ENCODE assay signal across 8 cellular contexts in the genomic region with DNA sequence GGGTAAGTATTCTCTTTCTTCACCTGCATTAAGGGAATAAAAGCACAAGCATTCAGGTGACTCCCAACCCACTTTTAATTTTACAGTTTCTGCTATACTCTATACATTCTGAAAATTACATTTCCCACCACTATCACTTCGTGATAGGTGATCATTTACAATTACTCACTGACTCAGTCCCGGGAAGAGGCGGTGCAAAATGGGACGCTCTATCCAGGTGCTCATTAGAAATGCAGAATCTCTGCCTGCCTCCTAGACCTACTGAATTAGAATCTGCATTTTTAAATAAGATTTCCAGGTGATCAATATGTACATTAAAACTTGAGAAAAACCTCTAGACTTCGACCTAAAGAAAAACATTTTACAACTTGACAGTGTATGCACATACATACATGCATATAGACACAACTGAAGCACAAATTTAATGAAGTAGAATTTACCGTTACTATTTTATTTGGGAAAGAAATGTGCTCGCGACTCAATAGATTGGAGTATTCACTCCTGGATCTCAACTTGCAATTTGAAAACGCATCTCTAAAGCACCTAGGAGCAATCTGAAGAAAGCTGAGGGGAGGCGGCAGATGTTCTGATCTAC. TPM values are rescaled to one million over a fixed set of nuclear protein-coding genes. Genes with fewer than 3 reads are reported as not detected.
DNase-seq lines count a peak whose midpoint lies in the region; ATAC-seq, FAIRE-seq and TF ChIP-seq lines count a peak whose summit lies in the region.

No MANE protein-coding gene starts in this region.

- H3K9me3 ChIP-seq in astrocyte (ENCODE audit: insufficient read depth, low read depth, low read length) (no peaks in the 10 kb centered on the region), left lung (no peaks in the 10 kb centered on the region), testis (no peaks in the 10 kb centered on the region)

- 17 to 18% methylated on average over 10 of the region's 10 CpGs for WGBS in testis, 2 donors

- H4K20me1 ChIP-seq in astrocyte (ENCODE audit: insufficient read depth, low read length), result peaks cover 21% of the 10 kb centered on the region

- H3K9ac ChIP-seq in astrocyte (ENCODE audit: low read length), result peak overlapping the region; percentile 95

- H3K27me3 ChIP-seq in astrocyte (ENCODE audit: insufficient read depth, low read length) (no peaks in the 10 kb centered on the region), left lung (no peaks in the 10 kb centered on the region), testis (no peaks in the 10 kb centered on the region)

- peaks cover 57% of the 10 kb centered on the region for H3K4me1 Mint-ChIP-seq in activated CD4-positive, alpha-beta T cell treated with anti-CD3 and anti-CD28 coated beads for 36 hours
- peaks cover 35% of the 10 kb centered on the region for H3K4me1 Mint-ChIP-seq in astrocyte (ENCODE audit: low read depth, unreplicated experiment)

- H3K4me3 ChIP-seq in astrocyte (ENCODE audit: insufficient read depth, low read depth, low read length) (peak overlapping the region; percentile 98), left lung (peak overlapping the region; percentile 75 to 88), testis (peak overlapping the region; percentile 83 to 98)

- H3K4me1 ChIP-seq in astrocyte (ENCODE audit: insufficient read depth, low read length) (peaks cover 9% of the 10 kb centered on the region), left lung (peaks cover 18 to 68% of the 10 kb centered on the region in 2 donors), testis (no peaks in the 10 kb centered on the region)

- peaks cover 42% of the 10 kb centered on the region for H3K79me2 ChIP-seq in astrocyte (ENCODE audit: insufficient read depth, low read length)

- ATAC-seq in activated CD4-positive, alpha-beta T cell treated with anti-CD3 and anti-CD28 coated beads for 36 hours, result peak; percentile 1
- peak; percentile 15 for ATAC-seq in left lung
- ATAC-seq in GM18858 (IDR thresholded peaks at IDR 0.05; ENCODE audit: unreplicated experiment), result no peak

- H3K36me3 ChIP-seq in astrocyte (ENCODE audit: insufficient read depth, low read length), result no peaks in the 10 kb centered on the region
- no peaks in the 10 kb centered on the region for H3K36me3 ChIP-seq in left lung
- no peaks in the 10 kb centered on the region for H3K36me3 ChIP-seq in testis (ENCODE audit: low read depth, missing control alignments)

- TF ChIP-seq POLR2A in testis (IDR thresholded peaks at IDR 0.05) (no peak), GM12892 (IDR thresholded peaks at IDR 0.05; ENCODE audit: low read depth, low read length) (no peak)

- peak overlapping the region; percentile 99 for H3K4me3 Mint-ChIP-seq in activated CD4-positive, alpha-beta T cell treated with anti-CD3 and anti-CD28 coated beads for 36 hours
- H3K4me3 Mint-ChIP-seq in astrocyte (ENCODE audit: unreplicated experiment), result peak overlapping the region; percentile 92

- H3K27ac ChIP-seq in astrocyte (ENCODE audit: low read depth, low read length), result peak overlapping the region; percentile 95
- peak overlapping the region; percentile 99 to 100 for H3K27ac ChIP-seq in left lung
- H3K27ac ChIP-seq in testis, result peak overlapping the region; percentile 92 to 93

- peak overlapping the region; percentile 49 for H2AFZ ChIP-seq in astrocyte (ENCODE audit: low read depth, low read length)

- peaks cover 2% of the 10 kb centered on the region for H3K9me3 Mint-ChIP-seq in activated CD4-positive, alpha-beta T cell treated with anti-CD3 and anti-CD28 coated beads for 36 hours (ENCODE audit: low read depth)
- no peaks in the 10 kb centered on the region for H3K9me3 Mint-ChIP-seq in astrocyte (ENCODE audit: unreplicated experiment)

- CTCF ChIA-PET in activated CD4-positive, alpha-beta T cell treated with anti-CD3 and anti-CD28 coated beads for 36 hours (lab: Charles Lee), result interaction anchor here (0.6 to 2.6 kb wide), 6 partner anchors 25 to 88 kb away, joined by 3 to 9 read pairs (median 4); no protein-coding TSS in a partner anchor

- peak overlapping the region; percentile 95 for H3K27ac Mint-ChIP-seq in activated CD4-positive, alpha-beta T cell treated with anti-CD3 and anti-CD28 coated beads for 36 hours
- H3K27ac Mint-ChIP-seq in astrocyte (ENCODE audit: unreplicated experiment), result peak overlapping the region; percentile 91

- POLR2A ChIA-PET in activated CD4-positive, alpha-beta T cell treated with anti-CD3 and anti-CD28 coated beads for 36 hours (lab: Charles Lee), result interaction anchor here (0.8 to 3.5 kb wide), 6 partner anchors 14 to 257 kb away, joined by 3 to 21 read pairs (median 6); no protein-coding TSS in a partner anchor

- intact Hi-C loops in activated CD4-positive, alpha-beta T cell treated with anti-CD3 and anti-CD28 coated beads for 36 hours (cut with DNase I, micrococcal nuclease), result loop anchor here (1.0 to 5.0 kb wide), 12 partner anchors 15 to 471 kb away; no protein-coding TSS in a partner anchor
- intact Hi-C loops in left lung (cut with DNase I) (no loop called here), testis (cut with DNase I; ENCODE audit: low total_unique reads) (no loop called here)

- in situ Hi-C loops in GM13977 (cut with MboI; ENCODE audit: low pct_unique_long_range_greater_than_20kb, low sequenced_read_pairs, unreplicated experiment), result no loop called here

- no peaks in the 10 kb centered on the region for H3K27me3 Mint-ChIP-seq in activated CD4-positive, alpha-beta T cell treated with anti-CD3 and anti-CD28 coated beads for 36 hours
- H3K27me3 Mint-ChIP-seq in astrocyte (ENCODE audit: low read depth, unreplicated experiment), result no peaks in the 10 kb centered on the region

- H3K4me2 ChIP-seq in astrocyte (ENCODE audit: low read length), result peak overlapping the region; percentile 94

- H3K36me3 Mint-ChIP-seq in activated CD4-positive, alpha-beta T cell treated with anti-CD3 and anti-CD28 coated beads for 36 hours (ENCODE audit: low read depth), result peaks cover 32% of the 10 kb centered on the region
- H3K36me3 Mint-ChIP-seq in astrocyte (ENCODE audit: low read depth, unreplicated experiment), result peaks cover 1% of the 10 kb centered on the region

- TF ChIP-seq CTCF in astrocyte (IDR thresholded peaks at IDR 0.05; ENCODE audit: insufficient read depth, low read depth, low read length) (no peak), left lung (IDR thresholded peaks at IDR 0.05) (no peak), testis (IDR thresholded peaks at IDR 0.05) (no peak), GM13977 (IDR thresholded peaks at IDR 0.05; ENCODE audit: extremely low read depth, insufficient read depth, missing control alignments) (no peak)

- FAIRE-seq in astrocyte (lab: Jason Lieb, UNC) (peak; percentile 13), GM12892 (lab: Jason Lieb, UNC) (no peak)

- no peak for DNase-seq in activated CD4-positive, alpha-beta T cell treated with anti-CD3 and anti-CD28 coated beads for 36 hours
- no peak for DNase-seq in activated CD4-positive, alpha-beta T cell treated with anti-CD3 and anti-CD28 coated beads for 1 hour
- DNase-seq in astrocyte (ENCODE audit: low read depth), result no peak
- DNase-seq in left lung, result no peak
- no peak for DNase-seq in testis
- DNase-seq in GM12892 (ENCODE audit: insufficient read length), result no peak
- no peak for DNase-seq in GM13977 (ENCODE audit: low spot score)

RNA-seq across cellular contexts. Expression of gene TGFBR2, which starts 0.6 kb away (rescaled TPM):
- 10 to 100 TPM; 45.5 to 46.6 TPM for total RNA-seq in activated CD4-positive, alpha-beta T cell treated with anti-CD3 and anti-CD28 coated beads for 36 hours
- total RNA-seq in astrocyte, result 39.9 and 44.1 TPM in 2 replicates
- 100 to 1,000 TPM; 240 to 269 TPM for total RNA-seq in left lung
- 10 to 100 TPM; 18.7 to 26.1 TPM for total RNA-seq in testis
- 35.3 TPM for polyA plus RNA-seq in testis (ENCODE audit: insufficient read depth, low read depth, low replicate concordance)
- 0.15 TPM for polyA plus RNA-seq in GM12892 (2012; ENCODE audit: missing spikeins)

Comparison
In these comparisons a context has a peak if more than half of its experiments do, and no peak if none do; other contexts are left out.
1. intact Hi-C loops: an anchor here in activated CD4-positive, alpha-beta T cell treated with anti-CD3 and anti-CD28 coated beads for 36 hours (1.0 to 5.0 kb wide); none called in left lung and testis.